Comparison of ENCODE assay signal across 1 cellular context in genomic region chr1:160168016-160168415, GRCh38.
TF ChIP-seq lines count a peak whose summit lies in the region.

No MANE protein-coding gene starts in this region.

TF ChIP-seq in H1, 55 proteins besides CTCF, POLR2A, EP300 and RAD21:
- TF ChIP-seq FOSL1 (IDR thresholded peaks at IDR 0.05; ENCODE audit: insufficient read depth, low read depth, low read length) (no peak), SP4 (IDR thresholded peaks at IDR 0.05; ENCODE audit: low read length) (no peak), GTF2F1 (IDR thresholded peaks at IDR 0.05; ENCODE audit: borderline replicate concordance, low read depth, low read length) (no peak), TBP (IDR thresholded peaks at IDR 0.05; ENCODE audit: low read depth, low read length) (no peak), SP1 (IDR thresholded peaks at IDR 0.05; ENCODE audit: low read depth, low read length) (no peak), SAP30 (IDR thresholded peaks at IDR 0.05; ENCODE audit: insufficient read depth, insufficient replicate concordance, low read length) (no peak), CREB1 (IDR thresholded peaks at IDR 0.05) (no peak), EZH2 (IDR thresholded peaks at IDR 0.05; ENCODE audit: low read depth, low read length, severe bottlenecking) (no peak), NANOG (IDR thresholded peaks at IDR 0.05; ENCODE audit: insufficient read depth, low read depth, low read length, poor library complexity, severe bottlenecking) (no peak), CBX5 (IDR thresholded peaks at IDR 0.05; ENCODE audit: low read depth, low read length) (no peak), RNF2 (IDR thresholded peaks at IDR 0.05; ENCODE audit: borderline replicate concordance, low read depth, low read length, missing control alignments, poor library complexity, severe bottlenecking) (no peak), HDAC2 (IDR thresholded peaks at IDR 0.05; ENCODE audit: borderline replicate concordance in 1 of 2, low read depth in 2 of 2, low read length in 2 of 2) (no peak), BCL11A (IDR thresholded peaks at IDR 0.05; ENCODE audit: low read depth in 2 of 2, low read length in 2 of 2) (no peak), TAF7 (optimal IDR thresholded peaks at IDR 0.05; ENCODE audit: borderline replicate concordance, low read depth, low read length) (no peak), RXRA (IDR thresholded peaks at IDR 0.05; ENCODE audit: insufficient read depth, low read depth, low read length) (no peak), HDAC6 (IDR thresholded peaks at IDR 0.05; ENCODE audit: low read depth, low read length) (no peak), POU5F1 (IDR thresholded peaks at IDR 0.05; ENCODE audit: low read depth, low read length) (no peak), RBBP5 (IDR thresholded peaks at IDR 0.05; ENCODE audit: borderline replicate concordance, low read depth, low read length) (no peak), SIX5 (IDR thresholded peaks at IDR 0.05; ENCODE audit: low read depth, low read length) (no peak)
